24 cellular contexts compared by ENCODE assay signal in genomic region chr21:14826630-14827029, GRCh38.
DNase-seq lines count a peak whose midpoint lies in the region; ATAC-seq and TF ChIP-seq lines count a peak whose summit lies in the region.
"Had no signal": no experiment of that assay in that cellular context is flagged by ENCODE, and none has a peak within 500 bp of the region (broad histone marks: within the 10 kb centered on the region; RNA-seq: fewer than 3 reads in every experiment).

No MANE protein-coding gene starts in this region.

- no peaks in the 10 kb centered on the region for H3K9me2 ChIP-seq in hepatocyte (replicated peaks; ENCODE audit: insufficient read depth)

- WGBS in hepatocyte (ENCODE audit: low lambda C conversion rate, missing lambda C conversion rate), result 92% methylated on average over 6 of the region's 6 CpGs

- CTCF ChIA-PET in GM10248 (lab: Yijun Ruan, JAX), result no interaction called here

- no peaks in the 10 kb centered on the region for H4K20me1 ChIP-seq in hepatocyte (ENCODE audit: insufficient read depth, poor library complexity, severe bottlenecking)

- H3K27me3 ChIP-seq in hepatocyte, result no peaks in the 10 kb centered on the region
- H3K27me3 ChIP-seq: cardiac muscle cell, heart right ventricle, neural progenitor cell, thyroid gland had no signal

- ATAC-seq in GM18858 (IDR thresholded peaks at IDR 0.05; ENCODE audit: unreplicated experiment) (peak; percentile 54), GM21723 (IDR thresholded peaks at IDR 0.05; ENCODE audit: unreplicated experiment) (peak; percentile 61), HG03439 (IDR thresholded peaks at IDR 0.05; ENCODE audit: unreplicated experiment) (peak; percentile 43)
- ATAC-seq: heart right ventricle; left ventricle myocardium superior; mucosa of descending colon; Right ventricle myocardium inferior; stimulated activated naive B cell treated with anti-CD40 and anti-IgM and Interleukin-4, amounts not matched to agents 10 μg/mL and 1 μg/mL and 100 μg/mL, for 72 hours had no signal

- H3K4me1 ChIP-seq in hepatocyte (ENCODE audit: insufficient read depth), result no peaks in the 10 kb centered on the region
- H3K4me1 ChIP-seq: heart right ventricle, neural progenitor cell, thyroid gland had no signal

- H3K4me2 ChIP-seq in hepatocyte, result no peak overlapping the region
- H3K4me2 ChIP-seq: neural progenitor cell had no signal

- H3K27ac ChIP-seq in hepatocyte, result no peak overlapping the region
- H3K27ac ChIP-seq: C4-2B, cardiac muscle cell, heart right ventricle, neural progenitor cell, thyroid gland had no signal

- H2AFZ ChIP-seq in hepatocyte, result no peak overlapping the region
- H2AFZ ChIP-seq: neural progenitor cell had no signal

- peak; percentile 14 for DNase-seq in GM10248 (ENCODE audit: extremely low spot score)
- DNase-seq in GF-D8 (lab: John Stamatoyannopoulos, UW), result no peak
- DNase-seq in hepatocyte (ENCODE audit: low spot score), result no peak
- no peak for DNase-seq in T-helper 9 cell
- no peak for DNase-seq in Ammon's horn (ENCODE audit: low spot score)
- DNase-seq: ACHN; activated CD4-positive, alpha-beta T cell treated with anti-CD3 and anti-CD28 coated beads, Interleukin-2, amount 10 ng/mL, durations not matched to agents 7 days and 5 days; amygdala; dermis blood vessel endothelial cell; H9; heart right ventricle; left ventricle myocardium superior; mucosa of descending colon; NCI-H1694; NCI-H748 treated with DMSO at 0.1 percent for 48 hours; stimulated activated naive B cell treated with anti-CD40 and anti-IgM and Interleukin-4, amounts not matched to agents 10 μg/mL and 1 μg/mL and 100 μg/mL, for 72 hours; thyroid gland had no signal

- H3K9me3 ChIP-seq in hepatocyte (ENCODE audit: low read depth), result no peaks in the 10 kb centered on the region
- H3K9me3 ChIP-seq: heart right ventricle, mucosa of descending colon, thyroid gland had no signal

- H3K79me2 ChIP-seq in hepatocyte, result no peaks in the 10 kb centered on the region

- no peaks in the 10 kb centered on the region for H3K36me3 ChIP-seq in hepatocyte (replicated peaks; ENCODE audit: insufficient read depth, low read depth)
- H3K36me3 ChIP-seq: cardiac muscle cell, heart right ventricle, neural progenitor cell, thyroid gland had no signal

- H3K4me3 ChIP-seq in hepatocyte, result no peak overlapping the region
- H3K4me3 ChIP-seq: cardiac muscle cell, heart right ventricle, mucosa of descending colon, neural progenitor cell, thyroid gland had no signal

- no peak for TF ChIP-seq CTCF in GM10248 (IDR thresholded peaks at IDR 0.05; ENCODE audit: control extremely low read depth, extremely low read depth, low read depth, missing control alignments)
- no peak for TF ChIP-seq CTCF in hepatocyte (IDR thresholded peaks at IDR 0.05; ENCODE audit: poor library complexity)

- POLR2A ChIA-PET in GM10248 (lab: Yijun Ruan, JAX), result no interaction called here
